ENCODE assay signal across 9 cellular contexts in genomic region chr1:17436380-17437174, GRCh38. TPM values are rescaled to one million over a fixed set of nuclear protein-coding genes. Genes with fewer than 3 reads are reported as not detected.
A peak's percentile ranks its signal among the peaks of the same experiment; 100 is the strongest.
DNase-seq lines count a peak whose midpoint lies in the region; ATAC-seq and TF ChIP-seq lines count a peak whose summit lies in the region.
"Had no signal": no experiment of that assay in that cellular context is flagged by ENCODE, and none has a peak within 500 bp of the region (broad histone marks: within the 10 kb centered on the region; RNA-seq: fewer than 3 reads in every experiment).

No MANE protein-coding gene starts in this region.

- H3K4me3 ChIP-seq in cardiac fibroblast (replicated peaks in 1 of 2; ENCODE audit: low read depth in 2 of 2, low read length in 2 of 2) (peak overlapping the region; percentile 57 to 73), mesodermal cell (ENCODE audit: extremely low read depth, insufficient read depth, low read length, poor library complexity, severe bottlenecking) (peak overlapping the region; percentile 59), vagina (peak overlapping the region; percentile 79 to 90)

- TF ChIP-seq POLR2A in vagina (IDR thresholded peaks at IDR 0.05): no peak

- peak overlapping the region; percentile 82 for H3K4me3 Mint-ChIP-seq in stimulated activated naive CD8-positive, alpha-beta T cell treated with anti-CD3 and anti-CD28 coated beads, Interleukin-15, Interleukin-2, amounts not matched to agents 100 ng/mL and 50 ng/mL, for 24 hours

- H3K9me3 Mint-ChIP-seq in stimulated activated naive CD8-positive, alpha-beta T cell treated with anti-CD3 and anti-CD28 coated beads, Interleukin-15, Interleukin-2, amounts not matched to agents 100 ng/mL and 50 ng/mL, for 24 hours: no peaks in the 10 kb centered on the region

- ATAC-seq in stimulated activated naive CD8-positive, alpha-beta T cell treated with anti-CD3 and anti-CD28 coated beads, Interleukin-15, Interleukin-2, amounts not matched to agents 100 U/mL and 50 U/mL, for 24 hours: no peak

- DNase-seq in stimulated activated naive CD8-positive, alpha-beta T cell treated with anti-CD3 and anti-CD28 coated beads, Interleukin-15, Interleukin-2, amounts not matched to agents 100 U/mL and 50 U/mL, for 24 hours: no peak
- peak; percentile 22 to 30 for DNase-seq in cardiac fibroblast (ENCODE audit: low read depth in 2 of 2)
- no peak for DNase-seq in vagina (ENCODE audit: extremely low spot score in 2 of 2)
- DNase-seq in NCI-H187 (lab: John Stamatoyannopoulos, UW): no peak
- DNase-seq in Ammon's horn (ENCODE audit: low spot score): no peak
- DNase-seq in UCSD-AML1 (lab: John Stamatoyannopoulos, UW; ENCODE audit: unreplicated experiment): no peak
- DNase-seq: NCI-H2081 treated with DMSO at 0.1 percent for 48 hours had no signal

- H3K27ac ChIP-seq in mesodermal cell (ENCODE audit: low read depth, low read length, severe bottlenecking) (no peak overlapping the region), vagina (peak overlapping the region; percentile 89)

- H3K4me1 ChIP-seq in mesodermal cell (ENCODE audit: control insufficient read depth, insufficient read depth, low read length, poor library complexity, severe bottlenecking) (peaks cover 31% of the 10 kb centered on the region), vagina (peaks cover 27% of the 10 kb centered on the region)

- 51% methylated on average over 13 of the region's 13 CpGs for WGBS in mesodermal cell (ENCODE audit: insufficient coverage in 2 of 2), 2 experiments

- TF ChIP-seq CTCF in cardiac fibroblast (IDR thresholded peaks at IDR 0.05; ENCODE audit: low read depth, low read length) (no peak), vagina (IDR thresholded peaks at IDR 0.05) (no peak)

- H3K4me1 Mint-ChIP-seq in stimulated activated naive CD8-positive, alpha-beta T cell treated with anti-CD3 and anti-CD28 coated beads, Interleukin-15, Interleukin-2, amounts not matched to agents 100 ng/mL and 50 ng/mL, for 24 hours (ENCODE audit: low read depth): peaks cover 70% of the 10 kb centered on the region

- H3K27me3 Mint-ChIP-seq in stimulated activated naive CD8-positive, alpha-beta T cell treated with anti-CD3 and anti-CD28 coated beads, Interleukin-15, Interleukin-2, amounts not matched to agents 100 ng/mL and 50 ng/mL, for 24 hours: no peaks in the 10 kb centered on the region

- no peaks in the 10 kb centered on the region for H3K27me3 ChIP-seq in vagina

- H3K36me3 Mint-ChIP-seq in stimulated activated naive CD8-positive, alpha-beta T cell treated with anti-CD3 and anti-CD28 coated beads, Interleukin-15, Interleukin-2, amounts not matched to agents 100 ng/mL and 50 ng/mL, for 24 hours (ENCODE audit: low read depth): peaks cover 48% of the 10 kb centered on the region

- no peaks in the 10 kb centered on the region for H3K9me3 ChIP-seq in mesodermal cell (ENCODE audit: control insufficient read depth, low read length)
- H3K9me3 ChIP-seq in vagina: no peaks in the 10 kb centered on the region

- H3K27ac Mint-ChIP-seq in stimulated activated naive CD8-positive, alpha-beta T cell treated with anti-CD3 and anti-CD28 coated beads, Interleukin-15, Interleukin-2, amounts not matched to agents 100 ng/mL and 50 ng/mL, for 24 hours: peak overlapping the region; percentile 77

- intact Hi-C loops in vagina (cut with DNase I): no loop called here

- peaks cover 55% of the 10 kb centered on the region for H3K36me3 ChIP-seq in mesodermal cell (ENCODE audit: control insufficient read depth, insufficient read depth, low read length)
- peaks cover 0 to 4% of the 10 kb centered on the region in 2 donors for H3K36me3 ChIP-seq in vagina

RNA-seq across cellular contexts. Expression of gene RCC2, which starts 2.9 kb away (rescaled TPM):
- polyA plus RNA-seq in mesodermal cell (2013, experiment 1 of 2): 87.8 TPM
- 73.5 TPM for polyA plus RNA-seq in mesodermal cell (2013, experiment 2 of 2)
- 31.2 TPM for total RNA-seq in vagina

Comparison
In these comparisons a context has a peak if more than half of its experiments do, and no peak if none do; other contexts are left out.
1. DNase-seq: peak in cardiac fibroblast (2 of 2); none in stimulated activated naive CD8-positive, alpha-beta T cell treated with anti-CD3 and anti-CD28 coated beads, Interleukin-15, Interleukin-2, amounts not matched to agents 100 U/mL and 50 U/mL, for 24 hours (single experiment), vagina (0 of 2), NCI-H187 (0 of 2), Ammon's horn (single experiment) and UCSD-AML1 (single experiment).
2. Peak in every context shown above with its lines, with median percentiles within 50 percentile points of each other: H3K4me3 ChIP-seq.